ENCODE assay signal across 19 cellular contexts in the genomic region with DNA sequence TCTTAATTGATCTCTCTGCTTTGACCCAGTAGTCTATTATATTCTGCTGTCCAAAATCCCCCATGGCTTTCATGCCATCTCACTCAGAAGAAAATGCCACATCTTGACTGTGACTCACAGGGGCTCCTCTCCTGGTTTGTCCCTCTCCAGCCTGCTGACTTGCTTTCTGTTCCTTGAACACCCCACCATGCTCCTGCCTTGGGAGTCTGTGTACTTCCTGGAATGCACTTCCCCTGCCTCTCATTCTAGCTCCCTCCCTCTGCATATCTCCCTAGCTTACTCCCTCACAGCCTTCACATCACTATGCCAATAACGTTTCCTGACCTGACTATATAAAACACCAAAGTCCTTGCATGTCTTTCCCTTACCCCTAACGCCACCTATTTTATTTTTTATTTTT.
DNase-seq lines count a peak whose midpoint lies in the region; ATAC-seq and TF ChIP-seq lines count a peak whose summit lies in the region.
"Had no signal": no experiment of that assay in that cellular context is flagged by ENCODE, and none has a peak within 500 bp of the region (broad histone marks: within the 10 kb centered on the region; RNA-seq: fewer than 3 reads in every experiment).

No MANE protein-coding gene starts in this region.

- no peaks in the 10 kb centered on the region for H3K36me3 Mint-ChIP-seq in stimulated activated naive B cell treated with anti-CD40 and anti-IgM and Interleukin-4, amounts not matched to agents 10 μg/mL and 1 μg/mL and 100 μg/mL, for 72 hours
- no peaks in the 10 kb centered on the region for H3K36me3 Mint-ChIP-seq in activated T-helper 17 cell treated with anti-CD3 and anti-CD28 coated beads, Interleukin-2, amount 50 U/mL, for 72 hours (ENCODE audit: low read depth)
- H3K36me3 Mint-ChIP-seq: activated naive CD4-positive, alpha-beta T cell treated with anti-CD3 and anti-CD28 coated beads, Interleukin-2, amount 10 ng/mL, durations not matched to agents 7 days and 5 days; naive thymus-derived CD4-positive, alpha-beta T cell had no signal

- intact Hi-C loops in heart right ventricle (cut with DNase I) = loop anchor here in 2 of 10 donors (1.0 to 5.0 kb wide), 2 partner anchors 62 to 76 kb away; no protein-coding TSS in a partner anchor
- intact Hi-C loops in Right ventricle myocardium inferior (cut with DNase I) = loop anchor here (2.0 to 5.0 kb wide), 2 partner anchors 57 to 165 kb away; no protein-coding TSS in a partner anchor

- peaks cover 11 to 30% (median 23%) of the 10 kb centered on the region in 9 donors for H3K4me1 ChIP-seq in heart right ventricle
- peaks cover 15 to 18% (median 16%) of the 10 kb centered on the region in 4 donors for H3K4me1 ChIP-seq in upper lobe of left lung

- no peaks in the 10 kb centered on the region for H3K9me3 Mint-ChIP-seq in stimulated activated naive B cell treated with anti-CD40 and anti-IgM and Interleukin-4, amounts not matched to agents 10 μg/mL and 1 μg/mL and 100 μg/mL, for 72 hours
- no peaks in the 10 kb centered on the region for H3K9me3 Mint-ChIP-seq in activated T-helper 17 cell treated with anti-CD3 and anti-CD28 coated beads, Interleukin-2, amount 50 U/mL, for 72 hours
- H3K9me3 Mint-ChIP-seq: activated naive CD4-positive, alpha-beta T cell treated with anti-CD3 and anti-CD28 coated beads, Interleukin-2, amount 10 ng/mL, durations not matched to agents 7 days and 5 days; central memory CD8-positive, alpha-beta T cell had no signal

- H3K27me3 Mint-ChIP-seq in stimulated activated naive B cell treated with anti-CD40 and anti-IgM and Interleukin-4, amounts not matched to agents 10 μg/mL and 1 μg/mL and 100 μg/mL, for 72 hours = peaks cover 7 to 8% of the 10 kb centered on the region in 2 donors
- H3K27me3 Mint-ChIP-seq in activated T-helper 17 cell treated with anti-CD3 and anti-CD28 coated beads, Interleukin-2, amount 50 U/mL, for 72 hours = no peaks in the 10 kb centered on the region
- H3K27me3 Mint-ChIP-seq: central memory CD8-positive, alpha-beta T cell had no signal

- DNase-seq in heart right ventricle = no peak
- no peak for DNase-seq in Right ventricle myocardium inferior (ENCODE audit: missing footprints)
- peak; percentile 26 for DNase-seq in fibroblast of villous mesenchyme (ENCODE audit: low read depth)
- no peak for DNase-seq in upper lobe of left lung
- DNase-seq in stimulated activated naive B cell treated with anti-CD40 and anti-IgM and Interleukin-4, amounts not matched to agents 10 μg/mL and 1 μg/mL and 100 μg/mL, for 72 hours = no peak
- DNase-seq: activated CD8-positive, alpha-beta memory T cell treated with anti-CD3 and anti-CD28 coated beads, Interleukin-2, amount 50 U/mL, for 4 hours; activated naive CD4-positive, alpha-beta T cell treated with anti-CD3 and anti-CD28 coated beads, Interleukin-2, amount 10 ng/mL, durations not matched to agents 7 days and 5 days; COR-L47; head of caudate nucleus; left cardiac atrium; naive thymus-derived CD4-positive, alpha-beta T cell; NCI-H2029; NCI-H526 had no signal

- H3K27me3 ChIP-seq in heart right ventricle (no peaks in the 10 kb centered on the region), upper lobe of left lung (no peaks in the 10 kb centered on the region)

- no peak for TF ChIP-seq EP300 in upper lobe of left lung (IDR thresholded peaks at IDR 0.05)

- H3K4me3 ChIP-seq in heart right ventricle (no peak overlapping the region), fibroblast of villous mesenchyme (ENCODE audit: low read depth, low read length) (no peak overlapping the region), upper lobe of left lung (no peak overlapping the region)

- no peak for TF ChIP-seq POLR2A in upper lobe of left lung (IDR thresholded peaks at IDR 0.05)

- H3K36me3 ChIP-seq in heart right ventricle = no peaks in the 10 kb centered on the region
- H3K36me3 ChIP-seq in upper lobe of left lung = no peaks in the 10 kb centered on the region

- H3K4me3 Mint-ChIP-seq in stimulated activated naive B cell treated with anti-CD40 and anti-IgM and Interleukin-4, amounts not matched to agents 10 μg/mL and 1 μg/mL and 100 μg/mL, for 72 hours = no peak overlapping the region
- H3K4me3 Mint-ChIP-seq in activated T-helper 17 cell treated with anti-CD3 and anti-CD28 coated beads, Interleukin-2, amount 50 U/mL, for 72 hours = no peak overlapping the region
- H3K4me3 Mint-ChIP-seq: activated naive CD4-positive, alpha-beta T cell treated with anti-CD3 and anti-CD28 coated beads, Interleukin-2, amount 10 ng/mL, durations not matched to agents 7 days and 5 days; central memory CD8-positive, alpha-beta T cell; naive thymus-derived CD4-positive, alpha-beta T cell had no signal

- ATAC-seq in heart right ventricle (peak in 2 of 8 donors; percentile 41 to 45), Right ventricle myocardium inferior (no peak), SK-N-SH treated with all-trans-retinoic acid at 6 μM for 48 hours (peak; percentile 47), upper lobe of left lung (ENCODE audit: low FRiP score in 2 of 2) (peak in 1 of 2 donors; percentile 45), HG03378 (IDR thresholded peaks at IDR 0.05; ENCODE audit: unreplicated experiment) (no peak)
- no peak for ATAC-seq in stimulated activated naive B cell treated with anti-CD40 and anti-IgM and Interleukin-4, amounts not matched to agents 10 μg/mL and 1 μg/mL and 100 μg/mL, for 72 hours (replicated peaks)
- no peak for ATAC-seq in activated T-helper 17 cell treated with anti-CD3 and anti-CD28 coated beads, Interleukin-2, amount 50 U/mL, for 72 hours (replicated peaks)
- ATAC-seq: activated CD4-positive, CD25-positive, alpha-beta regulatory T cell treated with anti-CD3 and anti-CD28 coated beads, Interleukin-2, amount 50 U/mL, for 24 hours; naive thymus-derived CD4-positive, alpha-beta T cell; Panc1 had no signal

- H3K27ac Mint-ChIP-seq in stimulated activated naive B cell treated with anti-CD40 and anti-IgM and Interleukin-4, amounts not matched to agents 10 μg/mL and 1 μg/mL and 100 μg/mL, for 72 hours = no peak overlapping the region
- no peak overlapping the region for H3K27ac Mint-ChIP-seq in activated T-helper 17 cell treated with anti-CD3 and anti-CD28 coated beads, Interleukin-2, amount 50 U/mL, for 72 hours
- H3K27ac Mint-ChIP-seq: activated naive CD4-positive, alpha-beta T cell treated with anti-CD3 and anti-CD28 coated beads, Interleukin-2, amount 10 ng/mL, durations not matched to agents 7 days and 5 days had no signal

- WGBS in heart right ventricle, 2 donors = 61 to 64% methylated on average over 2 of the region's 2 CpGs
- 66 to 76% methylated on average over 2 of the region's 2 CpGs for WGBS in upper lobe of left lung, 2 donors

- H3K4me1 Mint-ChIP-seq in stimulated activated naive B cell treated with anti-CD40 and anti-IgM and Interleukin-4, amounts not matched to agents 10 μg/mL and 1 μg/mL and 100 μg/mL, for 72 hours = no peaks in the 10 kb centered on the region
- H3K4me1 Mint-ChIP-seq in activated T-helper 17 cell treated with anti-CD3 and anti-CD28 coated beads, Interleukin-2, amount 50 U/mL, for 72 hours = no peaks in the 10 kb centered on the region
- H3K4me1 Mint-ChIP-seq: activated naive CD4-positive, alpha-beta T cell treated with anti-CD3 and anti-CD28 coated beads, Interleukin-2, amount 10 ng/mL, durations not matched to agents 7 days and 5 days; central memory CD8-positive, alpha-beta T cell had no signal

- H3K27ac ChIP-seq in heart right ventricle (peak overlapping the region in 8 of 10 donors; percentile 30 to 76 (median 54)), upper lobe of left lung (peak overlapping the region in 3 of 4 donors; percentile 10 to 53 (median 19))

- H3K9me3 ChIP-seq in heart right ventricle (no peaks in the 10 kb centered on the region), upper lobe of left lung (no peaks in the 10 kb centered on the region)

- TF ChIP-seq CTCF in heart right ventricle (IDR thresholded peaks at IDR 0.05) = no peak
- TF ChIP-seq CTCF in fibroblast of villous mesenchyme (IDR thresholded peaks at IDR 0.05; ENCODE audit: insufficient read depth, low read depth, low read length) = no peak
- no peak for TF ChIP-seq CTCF in upper lobe of left lung (IDR thresholded peaks at IDR 0.05)

TF ChIP-seq in SK-N-SH treated with all-trans-retinoic acid at 6 μM for 48 hours, 23 proteins besides CTCF, POLR2A, EP300 and RAD21 (continues in another document):
- TF ChIP-seq ARNTL (CRISPR knock-in tag; IDR thresholded peaks at IDR 0.05; ENCODE audit: borderline replicate concordance, low read depth) = no peak
- no peak for TF ChIP-seq ZNF8 (CRISPR knock-in tag; IDR thresholded peaks at IDR 0.05)
- no peak for TF ChIP-seq CSDC2 (CRISPR knock-in tag; IDR thresholded peaks at IDR 0.05)
- TF ChIP-seq RARB (CRISPR knock-in tag; IDR thresholded peaks at IDR 0.05) = no peak
- TF ChIP-seq, protein P1, sequence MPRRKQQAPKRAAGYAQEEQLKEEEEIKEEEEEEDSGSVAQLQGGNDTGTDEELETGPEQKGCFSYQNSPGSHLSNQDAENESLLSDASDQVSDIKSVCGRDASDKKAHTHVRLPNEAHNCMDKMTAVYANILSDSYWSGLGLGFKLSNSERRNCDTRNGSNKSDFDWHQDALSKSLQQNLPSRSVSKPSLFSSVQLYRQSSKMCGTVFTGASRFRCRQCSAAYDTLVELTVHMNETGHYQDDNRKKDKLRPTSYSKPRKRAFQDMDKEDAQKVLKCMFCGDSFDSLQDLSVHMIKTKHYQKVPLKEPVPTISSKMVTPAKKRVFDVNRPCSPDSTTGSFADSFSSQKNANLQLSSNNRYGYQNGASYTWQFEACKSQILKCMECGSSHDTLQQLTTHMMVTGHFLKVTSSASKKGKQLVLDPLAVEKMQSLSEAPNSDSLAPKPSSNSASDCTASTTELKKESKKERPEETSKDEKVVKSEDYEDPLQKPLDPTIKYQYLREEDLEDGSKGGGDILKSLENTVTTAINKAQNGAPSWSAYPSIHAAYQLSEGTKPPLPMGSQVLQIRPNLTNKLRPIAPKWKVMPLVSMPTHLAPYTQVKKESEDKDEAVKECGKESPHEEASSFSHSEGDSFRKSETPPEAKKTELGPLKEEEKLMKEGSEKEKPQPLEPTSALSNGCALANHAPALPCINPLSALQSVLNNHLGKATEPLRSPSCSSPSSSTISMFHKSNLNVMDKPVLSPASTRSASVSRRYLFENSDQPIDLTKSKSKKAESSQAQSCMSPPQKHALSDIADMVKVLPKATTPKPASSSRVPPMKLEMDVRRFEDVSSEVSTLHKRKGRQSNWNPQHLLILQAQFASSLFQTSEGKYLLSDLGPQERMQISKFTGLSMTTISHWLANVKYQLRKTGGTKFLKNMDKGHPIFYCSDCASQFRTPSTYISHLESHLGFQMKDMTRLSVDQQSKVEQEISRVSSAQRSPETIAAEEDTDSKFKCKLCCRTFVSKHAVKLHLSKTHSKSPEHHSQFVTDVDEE (CRISPR knock-in tag; IDR thresholded peaks at IDR 0.05) = no peak
- no peak for TF ChIP-seq OSR1 (CRISPR knock-in tag; IDR thresholded peaks at IDR 0.05)
- TF ChIP-seq ZFP3 (CRISPR knock-in tag; IDR thresholded peaks at IDR 0.05) = no peak
- TF ChIP-seq TCF4 (CRISPR knock-in tag; IDR thresholded peaks at IDR 0.05; ENCODE audit: borderline replicate concordance) = no peak
